1 cellular context compared by ENCODE assay signal in the genomic region with DNA sequence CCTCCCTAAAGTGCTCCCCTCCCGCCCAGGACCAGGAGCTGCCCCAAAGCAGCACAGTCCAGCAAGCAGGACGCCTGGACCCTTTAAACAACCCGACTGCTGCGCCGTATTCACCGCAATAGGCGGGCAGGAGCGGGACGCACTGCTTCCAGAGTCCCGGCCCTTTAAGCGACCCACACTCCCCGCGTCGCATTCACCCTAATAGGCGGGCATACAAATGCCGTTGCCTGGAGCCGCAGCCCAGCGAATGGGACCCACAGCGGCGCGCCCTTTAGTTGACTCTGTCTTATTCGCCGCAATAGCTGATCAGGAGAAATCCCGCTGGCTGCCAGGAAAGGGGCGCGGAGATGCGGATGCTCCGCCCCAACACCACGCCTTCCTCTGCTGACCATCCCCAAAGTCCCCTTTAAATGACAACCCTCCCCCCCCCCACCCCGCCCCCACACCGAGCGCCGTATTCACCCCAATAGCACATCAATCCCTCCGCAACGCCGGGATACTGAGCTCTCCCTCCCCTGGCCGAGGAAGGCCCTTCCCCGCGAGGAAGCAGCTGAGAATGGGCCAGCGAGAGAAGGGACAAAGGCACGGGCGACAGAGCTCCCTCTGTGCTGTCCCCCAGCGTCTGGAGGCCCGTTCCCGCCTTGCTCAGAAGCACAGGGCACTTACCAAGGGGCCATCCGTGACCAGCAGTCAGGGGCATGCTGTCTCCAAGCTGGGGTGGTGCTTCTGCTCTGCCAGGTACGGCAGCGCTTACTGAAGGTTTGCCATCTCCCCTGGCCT.
TF ChIP-seq lines count a peak whose summit lies in the region.

No MANE protein-coding gene starts in this region.

TF ChIP-seq in HEK293, 187 proteins besides CTCF, POLR2A, EP300 and RAD21 (continued from another document):
- TF ChIP-seq, protein P1, sequence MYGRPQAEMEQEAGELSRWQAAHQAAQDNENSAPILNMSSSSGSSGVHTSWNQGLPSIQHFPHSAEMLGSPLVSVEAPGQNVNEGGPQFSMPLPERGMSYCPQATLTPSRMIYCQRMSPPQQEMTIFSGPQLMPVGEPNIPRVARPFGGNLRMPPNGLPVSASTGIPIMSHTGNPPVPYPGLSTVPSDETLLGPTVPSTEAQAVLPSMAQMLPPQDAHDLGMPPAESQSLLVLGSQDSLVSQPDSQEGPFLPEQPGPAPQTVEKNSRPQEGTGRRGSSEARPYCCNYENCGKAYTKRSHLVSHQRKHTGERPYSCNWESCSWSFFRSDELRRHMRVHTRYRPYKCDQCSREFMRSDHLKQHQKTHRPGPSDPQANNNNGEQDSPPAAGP (tag by site-specific recombination; IDR thresholded peaks at IDR 0.05) = peak; percentile 54
- TF ChIP-seq SP3 (tag by site-specific recombination; IDR thresholded peaks at IDR 0.05) = peak; percentile 54
- TF ChIP-seq, protein P2, sequence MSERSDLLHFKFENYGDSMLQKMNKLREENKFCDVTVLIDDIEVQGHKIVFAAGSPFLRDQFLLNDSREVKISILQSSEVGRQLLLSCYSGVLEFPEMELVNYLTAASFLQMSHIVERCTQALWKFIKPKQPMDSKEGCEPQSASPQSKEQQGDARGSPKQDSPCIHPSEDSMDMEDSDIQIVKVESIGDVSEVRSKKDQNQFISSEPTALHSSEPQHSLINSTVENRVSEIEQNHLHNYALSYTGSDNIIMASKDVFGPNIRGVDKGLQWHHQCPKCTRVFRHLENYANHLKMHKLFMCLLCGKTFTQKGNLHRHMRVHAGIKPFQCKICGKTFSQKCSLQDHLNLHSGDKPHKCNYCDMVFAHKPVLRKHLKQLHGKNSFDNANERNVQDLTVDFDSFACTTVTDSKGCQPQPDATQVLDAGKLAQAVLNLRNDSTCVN (tag by site-specific recombination; optimal IDR thresholded peaks at IDR 0.05) = peak; percentile 38
- TF ChIP-seq KLF16 (tag by site-specific recombination; IDR thresholded peaks at IDR 0.05) = peak; percentile 28; the same call in 1 of the 2 replicates
- TF ChIP-seq ZBTB8A (tag by site-specific recombination; IDR thresholded peaks at IDR 0.05) = peak; percentile 41
- 0 out of 2 replicates have a peak, but pooled peaks have one; percentile 34 for TF ChIP-seq SP7 (tag by site-specific recombination; IDR thresholded peaks at IDR 0.05)
- 0 out of 2 replicates have a peak, but pooled peaks have one; percentile 15 for TF ChIP-seq ZSCAN30 (tag by site-specific recombination; IDR thresholded peaks at IDR 0.05)
- TF ChIP-seq ZNF202 (tag by site-specific recombination; IDR thresholded peaks at IDR 0.05; ENCODE audit: borderline replicate concordance) = no peak
- TF ChIP-seq, protein P3, sequence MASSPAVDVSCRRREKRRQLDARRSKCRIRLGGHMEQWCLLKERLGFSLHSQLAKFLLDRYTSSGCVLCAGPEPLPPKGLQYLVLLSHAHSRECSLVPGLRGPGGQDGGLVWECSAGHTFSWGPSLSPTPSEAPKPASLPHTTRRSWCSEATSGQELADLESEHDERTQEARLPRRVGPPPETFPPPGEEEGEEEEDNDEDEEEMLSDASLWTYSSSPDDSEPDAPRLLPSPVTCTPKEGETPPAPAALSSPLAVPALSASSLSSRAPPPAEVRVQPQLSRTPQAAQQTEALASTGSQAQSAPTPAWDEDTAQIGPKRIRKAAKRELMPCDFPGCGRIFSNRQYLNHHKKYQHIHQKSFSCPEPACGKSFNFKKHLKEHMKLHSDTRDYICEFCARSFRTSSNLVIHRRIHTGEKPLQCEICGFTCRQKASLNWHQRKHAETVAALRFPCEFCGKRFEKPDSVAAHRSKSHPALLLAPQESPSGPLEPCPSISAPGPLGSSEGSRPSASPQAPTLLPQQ (tag by site-specific recombination; IDR thresholded peaks at IDR 0.05) = peak; percentile 100
- no peak for TF ChIP-seq ZNF843 (tag by site-specific recombination; IDR thresholded peaks at IDR 0.05)
- TF ChIP-seq ZNF48 (tag by site-specific recombination; IDR thresholded peaks at IDR 0.05) = no peak
- TF ChIP-seq ZNF610 (tag by site-specific recombination; IDR thresholded peaks at IDR 0.05; ENCODE audit: borderline replicate concordance) = no peak
- TF ChIP-seq ZEB2 (tag by site-specific recombination; IDR thresholded peaks at IDR 0.05) = 0 out of 2 replicates have a peak, but pooled peaks have one; percentile 29
- TF ChIP-seq ZBTB17 (tag by site-specific recombination; IDR thresholded peaks at IDR 0.05) = no peak
- TF ChIP-seq ZNF654 (tag by site-specific recombination; IDR thresholded peaks at IDR 0.05; ENCODE audit: low read depth) = no peak
- peak; percentile 40; the same call in 1 of the 2 replicates for TF ChIP-seq KLF10 (tag by site-specific recombination; IDR thresholded peaks at IDR 0.05)
- peak; percentile 100 for TF ChIP-seq ZFP69B (tag by site-specific recombination; IDR thresholded peaks at IDR 0.05)
- TF ChIP-seq ZIC2 (tag by site-specific recombination; IDR thresholded peaks at IDR 0.05) = no peak
- TF ChIP-seq, protein P4, sequence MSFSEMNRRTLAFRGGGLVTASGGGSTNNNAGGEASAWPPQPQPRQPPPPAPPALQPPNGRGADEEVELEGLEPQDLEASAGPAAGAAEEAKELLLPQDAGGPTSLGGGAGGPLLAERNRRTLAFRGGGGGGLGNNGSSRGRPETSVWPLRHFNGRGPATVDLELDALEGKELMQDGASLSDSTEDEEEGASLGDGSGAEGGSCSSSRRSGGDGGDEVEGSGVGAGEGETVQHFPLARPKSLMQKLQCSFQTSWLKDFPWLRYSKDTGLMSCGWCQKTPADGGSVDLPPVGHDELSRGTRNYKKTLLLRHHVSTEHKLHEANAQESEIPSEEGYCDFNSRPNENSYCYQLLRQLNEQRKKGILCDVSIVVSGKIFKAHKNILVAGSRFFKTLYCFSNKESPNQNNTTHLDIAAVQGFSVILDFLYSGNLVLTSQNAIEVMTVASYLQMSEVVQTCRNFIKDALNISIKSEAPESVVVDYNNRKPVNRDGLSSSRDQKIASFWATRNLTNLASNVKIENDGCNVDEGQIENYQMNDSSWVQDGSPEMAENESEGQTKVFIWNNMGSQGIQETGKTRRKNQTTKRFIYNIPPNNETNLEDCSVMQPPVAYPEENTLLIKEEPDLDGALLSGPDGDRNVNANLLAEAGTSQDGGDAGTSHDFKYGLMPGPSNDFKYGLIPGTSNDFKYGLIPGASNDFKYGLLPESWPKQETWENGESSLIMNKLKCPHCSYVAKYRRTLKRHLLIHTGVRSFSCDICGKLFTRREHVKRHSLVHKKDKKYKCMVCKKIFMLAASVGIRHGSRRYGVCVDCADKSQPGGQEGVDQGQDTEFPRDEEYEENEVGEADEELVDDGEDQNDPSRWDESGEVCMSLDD (tag by site-specific recombination; IDR thresholded peaks at IDR 0.05) = peak; percentile 30; the same call in 1 of the 2 replicates
- peak; percentile 43; the same call in 1 of the 2 replicates for TF ChIP-seq ZFHX2 (tag by site-specific recombination; conservative IDR thresholded peaks at IDR 0.05)
- no peak for TF ChIP-seq ZBTB7A (tag by site-specific recombination; IDR thresholded peaks at IDR 0.05; ENCODE audit: low read depth)
- TF ChIP-seq, protein P5, sequence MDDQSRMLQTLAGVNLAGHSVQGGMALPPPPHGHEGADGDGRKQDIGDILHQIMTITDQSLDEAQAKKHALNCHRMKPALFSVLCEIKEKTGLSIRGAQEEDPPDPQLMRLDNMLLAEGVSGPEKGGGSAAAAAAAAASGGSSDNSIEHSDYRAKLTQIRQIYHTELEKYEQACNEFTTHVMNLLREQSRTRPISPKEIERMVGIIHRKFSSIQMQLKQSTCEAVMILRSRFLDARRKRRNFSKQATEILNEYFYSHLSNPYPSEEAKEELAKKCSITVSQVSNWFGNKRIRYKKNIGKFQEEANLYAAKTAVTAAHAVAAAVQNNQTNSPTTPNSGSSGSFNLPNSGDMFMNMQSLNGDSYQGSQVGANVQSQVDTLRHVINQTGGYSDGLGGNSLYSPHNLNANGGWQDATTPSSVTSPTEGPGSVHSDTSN (CRISPR knock-in tag; IDR thresholded peaks at IDR 0.05) = no peak; the same call in 1 of the 2 replicates
- TF ChIP-seq KLF8 (tag by site-specific recombination; IDR thresholded peaks at IDR 0.05) = peak; percentile 71; the same call in 1 of the 2 replicates
- TF ChIP-seq ZNF423 (tag by site-specific recombination; IDR thresholded peaks at IDR 0.05) = 0 out of 2 replicates have a peak, but pooled peaks have one; percentile 12
- peak; percentile 60 for TF ChIP-seq GLIS2 (tag by site-specific recombination; IDR thresholded peaks at IDR 0.05)
- TF ChIP-seq ZNF561 (tag by site-specific recombination; IDR thresholded peaks at IDR 0.05; ENCODE audit: borderline replicate concordance) = peak; percentile 59; the same call in 1 of the 2 replicates
- TF ChIP-seq SP2 (tag by site-specific recombination; IDR thresholded peaks at IDR 0.05) = peak; percentile 35; the same call in 1 of the 2 replicates
- TF ChIP-seq KLF9 (tag by site-specific recombination; IDR thresholded peaks at IDR 0.05; ENCODE audit: low read depth) = peak; percentile 46; the same call in 1 of the 2 replicates
- TF ChIP-seq MYNN (tag by site-specific recombination; IDR thresholded peaks at IDR 0.05; ENCODE audit: borderline replicate concordance) = no peak
- no peak for TF ChIP-seq ZNF138 (tag by site-specific recombination; IDR thresholded peaks at IDR 0.05; ENCODE audit: borderline replicate concordance)
- no peak for TF ChIP-seq ZNF596 (tag by site-specific recombination; IDR thresholded peaks at IDR 0.05)
- 0 out of 2 replicates have a peak, but pooled peaks have one; percentile 37 for TF ChIP-seq ZNF660 (tag by site-specific recombination; IDR thresholded peaks at IDR 0.05)
- TF ChIP-seq EGR2 (tag by site-specific recombination; IDR thresholded peaks at IDR 0.05; ENCODE audit: low read depth) = peak; percentile 30
- 0 out of 2 replicates have a peak, but pooled peaks have one; percentile 28 for TF ChIP-seq ZNF600 (tag by site-specific recombination; IDR thresholded peaks at IDR 0.05)
- TF ChIP-seq, protein P6, sequence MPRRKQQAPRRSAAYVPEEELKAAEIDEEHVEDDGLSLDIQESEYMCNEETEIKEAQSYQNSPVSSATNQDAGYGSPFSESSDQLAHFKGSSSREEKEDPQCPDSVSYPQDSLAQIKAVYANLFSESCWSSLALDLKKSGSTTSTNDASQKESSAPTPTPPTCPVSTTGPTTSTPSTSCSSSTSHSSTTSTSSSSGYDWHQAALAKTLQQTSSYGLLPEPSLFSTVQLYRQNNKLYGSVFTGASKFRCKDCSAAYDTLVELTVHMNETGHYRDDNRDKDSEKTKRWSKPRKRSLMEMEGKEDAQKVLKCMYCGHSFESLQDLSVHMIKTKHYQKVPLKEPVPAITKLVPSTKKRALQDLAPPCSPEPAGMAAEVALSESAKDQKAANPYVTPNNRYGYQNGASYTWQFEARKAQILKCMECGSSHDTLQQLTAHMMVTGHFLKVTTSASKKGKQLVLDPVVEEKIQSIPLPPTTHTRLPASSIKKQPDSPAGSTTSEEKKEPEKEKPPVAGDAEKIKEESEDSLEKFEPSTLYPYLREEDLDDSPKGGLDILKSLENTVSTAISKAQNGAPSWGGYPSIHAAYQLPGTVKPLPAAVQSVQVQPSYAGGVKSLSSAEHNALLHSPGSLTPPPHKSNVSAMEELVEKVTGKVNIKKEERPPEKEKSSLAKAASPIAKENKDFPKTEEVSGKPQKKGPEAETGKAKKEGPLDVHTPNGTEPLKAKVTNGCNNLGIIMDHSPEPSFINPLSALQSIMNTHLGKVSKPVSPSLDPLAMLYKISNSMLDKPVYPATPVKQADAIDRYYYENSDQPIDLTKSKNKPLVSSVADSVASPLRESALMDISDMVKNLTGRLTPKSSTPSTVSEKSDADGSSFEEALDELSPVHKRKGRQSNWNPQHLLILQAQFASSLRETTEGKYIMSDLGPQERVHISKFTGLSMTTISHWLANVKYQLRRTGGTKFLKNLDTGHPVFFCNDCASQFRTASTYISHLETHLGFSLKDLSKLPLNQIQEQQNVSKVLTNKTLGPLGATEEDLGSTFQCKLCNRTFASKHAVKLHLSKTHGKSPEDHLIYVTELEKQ (tag by site-specific recombination; IDR thresholded peaks at IDR 0.05; ENCODE audit: borderline replicate concordance) = no peak
- TF ChIP-seq, protein P7, sequence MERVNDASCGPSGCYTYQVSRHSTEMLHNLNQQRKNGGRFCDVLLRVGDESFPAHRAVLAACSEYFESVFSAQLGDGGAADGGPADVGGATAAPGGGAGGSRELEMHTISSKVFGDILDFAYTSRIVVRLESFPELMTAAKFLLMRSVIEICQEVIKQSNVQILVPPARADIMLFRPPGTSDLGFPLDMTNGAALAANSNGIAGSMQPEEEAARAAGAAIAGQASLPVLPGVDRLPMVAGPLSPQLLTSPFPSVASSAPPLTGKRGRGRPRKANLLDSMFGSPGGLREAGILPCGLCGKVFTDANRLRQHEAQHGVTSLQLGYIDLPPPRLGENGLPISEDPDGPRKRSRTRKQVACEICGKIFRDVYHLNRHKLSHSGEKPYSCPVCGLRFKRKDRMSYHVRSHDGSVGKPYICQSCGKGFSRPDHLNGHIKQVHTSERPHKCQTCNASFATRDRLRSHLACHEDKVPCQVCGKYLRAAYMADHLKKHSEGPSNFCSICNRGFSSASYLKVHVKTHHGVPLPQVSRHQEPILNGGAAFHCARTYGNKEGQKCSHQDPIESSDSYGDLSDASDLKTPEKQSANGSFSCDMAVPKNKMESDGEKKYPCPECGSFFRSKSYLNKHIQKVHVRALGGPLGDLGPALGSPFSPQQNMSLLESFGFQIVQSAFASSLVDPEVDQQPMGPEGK (tag by site-specific recombination; IDR thresholded peaks at IDR 0.05) = peak; percentile 42; the same call in 1 of the 2 replicates
- 0 out of 2 replicates have a peak, but pooled peaks have one; percentile 23 for TF ChIP-seq ZNF629 (tag by site-specific recombination; IDR thresholded peaks at IDR 0.05)
